ENCODE assay signal across 8 cellular contexts in genomic region chr2:177265386-177265690, GRCh38. TPM values are rescaled to one million over a fixed set of nuclear protein-coding genes. Genes with fewer than 3 reads are reported as not detected.
DNase-seq lines count a peak whose midpoint lies in the region; ATAC-seq and TF ChIP-seq lines count a peak whose summit lies in the region.

No MANE protein-coding gene starts in this region.

- H2AFZ ChIP-seq in neural progenitor cell (replicated peaks): peak overlapping the region; percentile 77

- peak; percentile 33 for TF ChIP-seq CTCF in fibroblast of mammary gland (conservative IDR thresholded peaks at IDR 0.05; ENCODE audit: control insufficient read depth, insufficient read depth, low read depth, low read length)
- peak; percentile 37 for TF ChIP-seq CTCF in neural progenitor cell (IDR thresholded peaks at IDR 0.05)

- no peaks in the 10 kb centered on the region for H3K9me3 ChIP-seq in neural progenitor cell (ENCODE audit: low read depth)

- CTCF ChIA-PET in activated CD4-positive, alpha-beta memory T cell treated with anti-CD3 and anti-CD28 coated beads for 36 hours (lab: Charles Lee): interaction anchor here (0.8 to 6.1 kb wide), 17 partner anchors 12 to 1263 kb away, joined by 3 to 65 read pairs (median 15); partner anchors contain the start of genes HNRNPA3 and LNPK

- peak overlapping the region; percentile 90 for H3K4me3 Mint-ChIP-seq in activated CD4-positive, alpha-beta memory T cell treated with anti-CD3 and anti-CD28 coated beads for 36 hours
- H3K4me3 Mint-ChIP-seq in neural progenitor cell: peak overlapping the region; percentile 95

- no peaks in the 10 kb centered on the region for H3K36me3 ChIP-seq in neural progenitor cell

- no peaks in the 10 kb centered on the region for H3K9me3 Mint-ChIP-seq in activated CD4-positive, alpha-beta memory T cell treated with anti-CD3 and anti-CD28 coated beads for 36 hours
- H3K9me3 Mint-ChIP-seq in neural progenitor cell: no peaks in the 10 kb centered on the region

- peaks cover 28% of the 10 kb centered on the region for H3K4me1 ChIP-seq in neural progenitor cell

- DNase-seq in stimulated activated CD8-positive, alpha-beta memory T cell treated with anti-CD3 and anti-CD28 coated beads, Interleukin-12 subunit alpha, Interleukin-12 subunit beta, amount 100 ng/mL, for 1 hour (ENCODE audit: low read depth): peak; percentile 16
- DNase-seq in stimulated activated CD8-positive, alpha-beta memory T cell treated with anti-CD3 and anti-CD28 coated beads, Interleukin-4, amount 100 ng/mL, for 48 hours: no peak
- DNase-seq in activated CD4-positive, alpha-beta memory T cell treated with anti-CD3 and anti-CD28 coated beads for 36 hours: no peak
- peak; percentile 53 for DNase-seq in fibroblast of mammary gland (ENCODE audit: low read depth)
- DNase-seq in neural progenitor cell (ENCODE audit: low spot score): no peak
- DNase-seq in mesenteric fat pad (ENCODE audit: low spot score): no peak
- DNase-seq in SHP77 treated with DMSO at 0.1 percent for 48 hours (lab: John Stamatoyannopoulos, UW): no peak

- peaks cover 13% of the 10 kb centered on the region for H3K36me3 Mint-ChIP-seq in activated CD4-positive, alpha-beta memory T cell treated with anti-CD3 and anti-CD28 coated beads for 36 hours
- H3K36me3 Mint-ChIP-seq in neural progenitor cell: no peaks in the 10 kb centered on the region

- H3F3A ChIP-seq in neural progenitor cell (ENCODE audit: low read depth): peaks cover 32% of the 10 kb centered on the region

- peak overlapping the region; percentile 92 for H3K4me2 ChIP-seq in neural progenitor cell

- POLR2A ChIA-PET in activated CD4-positive, alpha-beta memory T cell treated with anti-CD3 and anti-CD28 coated beads for 36 hours (lab: Charles Lee): interaction anchor here (0.6 to 4.6 kb wide), 20 partner anchors 13 to 132 kb away, joined by 3 to 101 read pairs (median 8); partner anchors contain the start of gene HNRNPA3

- H3K27ac ChIP-seq in neural progenitor cell: no peak overlapping the region

- H3K9ac ChIP-seq in neural progenitor cell: no peak overlapping the region

- intact Hi-C loops in activated CD4-positive, alpha-beta memory T cell treated with anti-CD3 and anti-CD28 coated beads for 36 hours (cut with micrococcal nuclease): loop anchor here (2.0 to 10.0 kb wide), 2 partner anchors 287 to 331 kb away; a partner anchor contains a TSS

- peaks cover 45% of the 10 kb centered on the region for H3K4me1 Mint-ChIP-seq in activated CD4-positive, alpha-beta memory T cell treated with anti-CD3 and anti-CD28 coated beads for 36 hours (ENCODE audit: low read depth)
- peaks cover 32% of the 10 kb centered on the region for H3K4me1 Mint-ChIP-seq in neural progenitor cell

- no peaks in the 10 kb centered on the region for H3K27me3 Mint-ChIP-seq in activated CD4-positive, alpha-beta memory T cell treated with anti-CD3 and anti-CD28 coated beads for 36 hours
- peaks cover 3% of the 10 kb centered on the region for H3K27me3 Mint-ChIP-seq in neural progenitor cell (ENCODE audit: insufficient read depth, low read depth)

- peak; percentile 5 for ATAC-seq in HG03460 (IDR thresholded peaks at IDR 0.05; ENCODE audit: unreplicated experiment)

- H4K20me1 ChIP-seq in neural progenitor cell (ENCODE audit: low read depth): peaks cover 8% of the 10 kb centered on the region

- H3K4me3 ChIP-seq in fibroblast of mammary gland (ENCODE audit: control insufficient read depth, low read depth, low read length) (peak overlapping the region; percentile 64), neural progenitor cell (peak overlapping the region; percentile 97)

- no peaks in the 10 kb centered on the region for H3K27me3 ChIP-seq in neural progenitor cell

- H3K79me2 ChIP-seq in neural progenitor cell (ENCODE audit: low read depth): peaks cover 30% of the 10 kb centered on the region

- peak overlapping the region; percentile 99 for H3K27ac Mint-ChIP-seq in activated CD4-positive, alpha-beta memory T cell treated with anti-CD3 and anti-CD28 coated beads for 36 hours
- H3K27ac Mint-ChIP-seq in neural progenitor cell: peak overlapping the region; percentile 98

RNA-seq across cellular contexts. Expression of gene NFE2L2, which starts 0.8 kb away (rescaled TPM):
- 10 to 100 TPM; 51.3 to 52.0 TPM for total RNA-seq in activated CD4-positive, alpha-beta memory T cell treated with anti-CD3 and anti-CD28 coated beads for 36 hours
- 13.9 and 17.7 TPM in 2 replicates for total RNA-seq in neural progenitor cell (ENCODE audit: low replicate concordance)
- total RNA-seq in mesenteric fat pad: 94.0 TPM

RNA-seq across cellular contexts. Expression of gene HNRNPA3, which starts 52.7 kb away (rescaled TPM):
- 100 to 1,000 TPM; 303 to 311 TPM for total RNA-seq in activated CD4-positive, alpha-beta memory T cell treated with anti-CD3 and anti-CD28 coated beads for 36 hours
- total RNA-seq in neural progenitor cell (ENCODE audit: low replicate concordance) (85.0 and 107 TPM in 2 replicates), mesenteric fat pad (148 TPM)

Comparison
In these comparisons a context has a peak if more than half of its experiments do, and no peak if none do; other contexts are left out.
1. DNase-seq: peak in stimulated activated CD8-positive, alpha-beta memory T cell treated with anti-CD3 and anti-CD28 coated beads, Interleukin-12 subunit alpha, Interleukin-12 subunit beta, amount 100 ng/mL, for 1 hour (single experiment) and fibroblast of mammary gland (single experiment); none in stimulated activated CD8-positive, alpha-beta memory T cell treated with anti-CD3 and anti-CD28 coated beads, Interleukin-4, amount 100 ng/mL, for 48 hours (single experiment), activated CD4-positive, alpha-beta memory T cell treated with anti-CD3 and anti-CD28 coated beads for 36 hours (single experiment), neural progenitor cell (single experiment), mesenteric fat pad (single experiment) and SHP77 treated with DMSO at 0.1 percent for 48 hours (single experiment).